Comparison of ENCODE assay signal across 8 cellular contexts in genomic region chr1:1919304-1920056, GRCh38. TPM values are rescaled to one million over a fixed set of nuclear protein-coding genes. Genes with fewer than 3 reads are reported as not detected.
DNase-seq lines count a peak whose midpoint lies in the region; TF ChIP-seq lines count a peak whose summit lies in the region.

No MANE protein-coding gene starts in this region.

- no peaks in the 10 kb centered on the region for H3K9me3 Mint-ChIP-seq in endodermal cell

- H3K9ac ChIP-seq in endodermal cell (ENCODE audit: extremely low read depth, low read length, poor library complexity, severe bottlenecking): no peak overlapping the region

- no peaks in the 10 kb centered on the region for H3K36me3 Mint-ChIP-seq in endodermal cell (ENCODE audit: low read depth)

- peak overlapping the region; percentile 48 for H3K4me3 Mint-ChIP-seq in endodermal cell

- TF ChIP-seq CTCF in GM20000 (IDR thresholded peaks at IDR 0.05; ENCODE audit: extremely low read depth, missing control alignments): no peak
- no peak for TF ChIP-seq CTCF in endodermal cell (conservative IDR thresholded peaks at IDR 0.05)

- 11 to 13% methylated on average over 24 to 62 of the region's 62 CpGs for WGBS in endodermal cell (ENCODE audit: insufficient coverage in 1 of 2, insufficient read length in 1 of 2), 2 experiments

- no peak overlapping the region for H3K27ac ChIP-seq in endodermal cell (ENCODE audit: low read depth, low read length)

- H3K27me3 Mint-ChIP-seq in endodermal cell (ENCODE audit: insufficient read depth): peaks cover 11% of the 10 kb centered on the region

- no peak overlapping the region for H3K27ac Mint-ChIP-seq in endodermal cell

- H3K36me3 ChIP-seq in endodermal cell (ENCODE audit: control insufficient read depth, insufficient read depth, low read length): no peaks in the 10 kb centered on the region

- peak overlapping the region; percentile 72 for H3K4me3 ChIP-seq in endodermal cell (ENCODE audit: low read length)

- H3K9me3 ChIP-seq in endodermal cell (ENCODE audit: control insufficient read depth, low read length): no peaks in the 10 kb centered on the region

- no peaks in the 10 kb centered on the region for H3K4me1 Mint-ChIP-seq in endodermal cell

- H3K27me3 ChIP-seq in endodermal cell (ENCODE audit: control insufficient read depth, insufficient read depth, low read length, poor library complexity, severe bottlenecking): peaks cover 7% of the 10 kb centered on the region

- DNase-seq in COLO829 (ENCODE audit: low spot score) (peak; percentile 97), GM20000 (ENCODE audit: low spot score) (peak; percentile 100), HS-27A (ENCODE audit: low read depth) (peak; percentile 51), NOMO-1 treated with DMSO at 0.1 percent for 48 hours (lab: John Stamatoyannopoulos, UW; ENCODE audit: unreplicated experiment) (peak; percentile 95), endodermal cell (peak; percentile 100), mesenteric fat pad (ENCODE audit: low spot score) (peak; percentile 100)
- DNase-seq in activated CD8-positive, alpha-beta memory T cell treated with anti-CD3 and anti-CD28 coated beads for 48 hours (ENCODE audit: low read depth in 2 of 3, low spot score in 2 of 3): peak; percentile 95 to 97 (median 96)
- peak; percentile 96 for DNase-seq in stimulated activated CD8-positive, alpha-beta memory T cell treated with anti-CD3 and anti-CD28 coated beads, Interleukin-15, amount 100 ng/mL, for 1 hour (ENCODE audit: low read depth)

- H3K4me1 ChIP-seq in endodermal cell (ENCODE audit: control insufficient read depth, insufficient read depth, low read length): no peaks in the 10 kb centered on the region

RNA-seq across cellular contexts. Expression of gene TMEM52, which starts 0.4 kb away (rescaled TPM):
- 1 to 10 TPM; 6.0 to 6.3 TPM for total RNA-seq in endodermal cell
- polyA plus RNA-seq in endodermal cell (2013, experiment 1 of 2): 5.5 TPM
- polyA plus RNA-seq in endodermal cell (2013, experiment 2 of 2): 6.3 TPM
- 1.5 TPM for total RNA-seq in mesenteric fat pad

RNA-seq across cellular contexts. Expression of gene CALML6, which starts 4.4 kb away (rescaled TPM):
- total RNA-seq in endodermal cell (1 to 10 TPM in 1 of 2 donors, under 1 TPM in 1; 0.89 to 1.4 TPM), mesenteric fat pad (0.26 TPM)
- 0.32 TPM for polyA plus RNA-seq in endodermal cell (2013, experiment 1 of 2)
- not detected for polyA plus RNA-seq in endodermal cell (2013, experiment 2 of 2)

RNA-seq across cellular contexts. Expression of gene GNB1, which starts 28.6 kb away (rescaled TPM):
- total RNA-seq in endodermal cell: 100 to 1,000 TPM; 369 to 371 TPM
- polyA plus RNA-seq in endodermal cell (2013, experiment 1 of 2): 346 TPM
- polyA plus RNA-seq in endodermal cell (2013, experiment 2 of 2): 334 TPM
- 318 TPM for total RNA-seq in mesenteric fat pad
